ENCODE assay signal across 10 cellular contexts in genomic region chr21:34707876-34708325, GRCh38. TPM values are rescaled to one million over a fixed set of nuclear protein-coding genes. Genes with fewer than 3 reads are reported as not detected.
DNase-seq lines count a peak whose midpoint lies in the region; ATAC-seq lines count a peak whose summit lies in the region.
"Had no signal": no experiment of that assay in that cellular context is flagged by ENCODE, and none has a peak within 500 bp of the region (broad histone marks: within the 10 kb centered on the region; RNA-seq: fewer than 3 reads in every experiment).

No MANE protein-coding gene starts in this region.

- no peak overlapping the region for H3K27ac ChIP-seq in aorta (ENCODE audit: low read depth in 1 of 2, low read length in 2 of 2)
- H3K27ac ChIP-seq: A549 had no signal

- peaks cover 31% of the 10 kb centered on the region for H3K4me1 Mint-ChIP-seq in activated CD8-positive, alpha-beta T cell treated with anti-CD3 and anti-CD28 coated beads, Interleukin-2, amount 10 ng/mL, durations not matched to agents 7 days and 5 days (ENCODE audit: low read depth)
- peaks cover 20% of the 10 kb centered on the region for H3K4me1 Mint-ChIP-seq in stimulated activated effector memory CD8-positive, alpha-beta T cell treated with anti-CD3 and anti-CD28 coated beads, Interleukin-12 subunit alpha, Interleukin-12 subunit beta, amount 100 ng/mL, for 72 hours

- H3K9me3 Mint-ChIP-seq in activated CD8-positive, alpha-beta T cell treated with anti-CD3 and anti-CD28 coated beads, Interleukin-2, amount 10 ng/mL, durations not matched to agents 7 days and 5 days (ENCODE audit: insufficient read depth): no peaks in the 10 kb centered on the region
- H3K9me3 Mint-ChIP-seq in stimulated activated effector memory CD8-positive, alpha-beta T cell treated with anti-CD3 and anti-CD28 coated beads, Interleukin-12 subunit alpha, Interleukin-12 subunit beta, amount 100 ng/mL, for 72 hours: no peaks in the 10 kb centered on the region

- CTCF ChIA-PET in activated CD8-positive, alpha-beta T cell treated with anti-CD3 and anti-CD28 coated beads, Interleukin-2, amount 10 ng/mL, durations not matched to agents 7 days and 5 days (lab: Charles Lee): interaction anchor here (1.0 to 1.6 kb wide), 3 partner anchors 14 to 15 kb away, joined by 4 to 7 read pairs (median 5); no protein-coding TSS in a partner anchor

- H3K9me3 ChIP-seq in aorta (ENCODE audit: control insufficient read depth, low read length): no peaks in the 10 kb centered on the region
- H3K9me3 ChIP-seq: A549 had no signal

- POLR2A ChIA-PET in activated CD8-positive, alpha-beta T cell treated with anti-CD3 and anti-CD28 coated beads, Interleukin-2, amount 10 ng/mL, durations not matched to agents 7 days and 5 days (lab: Charles Lee): no interaction called here

- no peak overlapping the region for H3K4me3 ChIP-seq in aorta (ENCODE audit: low read length in 2 of 2)
- H3K4me3 ChIP-seq: A549, K562 had no signal

- no peaks in the 10 kb centered on the region for H3K36me3 ChIP-seq in aorta (ENCODE audit: control insufficient read depth in 1 of 2, insufficient read depth in 2 of 2, low read length in 1 of 2)

- peak overlapping the region; percentile 37 for H3K4me3 Mint-ChIP-seq in activated CD8-positive, alpha-beta T cell treated with anti-CD3 and anti-CD28 coated beads, Interleukin-2, amount 10 ng/mL, durations not matched to agents 7 days and 5 days
- no peak overlapping the region for H3K4me3 Mint-ChIP-seq in stimulated activated effector memory CD8-positive, alpha-beta T cell treated with anti-CD3 and anti-CD28 coated beads, Interleukin-12 subunit alpha, Interleukin-12 subunit beta, amount 100 ng/mL, for 72 hours

- WGBS in aorta, 2 donors: 86 to 90% methylated on average over 8 of the region's 8 CpGs

- no peaks in the 10 kb centered on the region for H3K4me1 ChIP-seq in aorta (ENCODE audit: control insufficient read depth in 1 of 2, insufficient read depth in 2 of 2, low read length in 2 of 2)
- H3K4me1 ChIP-seq: A549 had no signal

- peak; percentile 23 for DNase-seq in NCI-H748 (lab: John Stamatoyannopoulos, UW; ENCODE audit: unreplicated experiment)
- no peak for DNase-seq in NCI-H748 treated with DMSO at 0.1 percent for 48 hours (lab: John Stamatoyannopoulos, UW)
- peak; percentile 72 for DNase-seq in activated CD8-positive, alpha-beta T cell treated with anti-CD3 and anti-CD28 coated beads, Interleukin-2, amount 10 ng/mL, durations not matched to agents 7 days and 5 days
- peak; percentile 27 to 78 for DNase-seq in stimulated activated effector memory CD8-positive, alpha-beta T cell treated with anti-CD3 and anti-CD28 coated beads, Interleukin-12 subunit alpha, Interleukin-12 subunit beta, amount 100 ng/mL, for 72 hours (ENCODE audit: low spot score in 2 of 2)
- DNase-seq in GOT3 (lab: John Stamatoyannopoulos, UW): no peak
- DNase-seq in aorta: no peak
- DNase-seq in LoVo (ENCODE audit: low spot score): no peak

- no peaks in the 10 kb centered on the region for H3K27me3 ChIP-seq in aorta (ENCODE audit: control insufficient read depth in 1 of 2, insufficient read depth in 2 of 2, low read length in 1 of 2)

- intact Hi-C loops in aorta (cut with DNase I): no loop called here

- H3K27ac Mint-ChIP-seq in activated CD8-positive, alpha-beta T cell treated with anti-CD3 and anti-CD28 coated beads, Interleukin-2, amount 10 ng/mL, durations not matched to agents 7 days and 5 days: peak overlapping the region; percentile 75
- no peak overlapping the region for H3K27ac Mint-ChIP-seq in stimulated activated effector memory CD8-positive, alpha-beta T cell treated with anti-CD3 and anti-CD28 coated beads, Interleukin-12 subunit alpha, Interleukin-12 subunit beta, amount 100 ng/mL, for 72 hours

- H3K27me3 Mint-ChIP-seq in activated CD8-positive, alpha-beta T cell treated with anti-CD3 and anti-CD28 coated beads, Interleukin-2, amount 10 ng/mL, durations not matched to agents 7 days and 5 days (ENCODE audit: low read depth): peaks cover 18% of the 10 kb centered on the region

- ATAC-seq in HG03103 (IDR thresholded peaks at IDR 0.05; ENCODE audit: low read depth, unreplicated experiment) (peak; percentile 88), aorta (ENCODE audit: low FRiP score) (no peak)
- ATAC-seq in activated CD8-positive, alpha-beta T cell treated with anti-CD3 and anti-CD28 coated beads, Interleukin-2, amount 10 ng/mL, durations not matched to agents 7 days and 5 days: peak; percentile 86
- ATAC-seq in stimulated activated effector memory CD8-positive, alpha-beta T cell treated with anti-CD3 and anti-CD28 coated beads, Interleukin-12 subunit alpha, Interleukin-12 subunit beta, amount 100 ng/mL, for 72 hours: peak; percentile 99
- ATAC-seq: A549, K562 had no signal

- H3K36me3 Mint-ChIP-seq in activated CD8-positive, alpha-beta T cell treated with anti-CD3 and anti-CD28 coated beads, Interleukin-2, amount 10 ng/mL, durations not matched to agents 7 days and 5 days (ENCODE audit: low read depth): no peaks in the 10 kb centered on the region
- no peaks in the 10 kb centered on the region for H3K36me3 Mint-ChIP-seq in stimulated activated effector memory CD8-positive, alpha-beta T cell treated with anti-CD3 and anti-CD28 coated beads, Interleukin-12 subunit alpha, Interleukin-12 subunit beta, amount 100 ng/mL, for 72 hours

RNA-seq across cellular contexts. Expression of gene CLIC6, which starts 39.1 kb away (rescaled TPM):
- under 1 TPM; 0.08 to 0.21 TPM for total RNA-seq in activated CD8-positive, alpha-beta T cell treated with anti-CD3 and anti-CD28 coated beads, Interleukin-2, amount 10 ng/mL, durations not matched to agents 7 days and 5 days
- total RNA-seq in aorta: 1 to 10 TPM; 3.0 to 7.7 TPM
- polyA plus RNA-seq in aorta: 1 to 10 TPM; 1.4 to 2.3 TPM
- total RNA-seq: K562 had no signal
- polyA plus RNA-seq: K562 had no signal

Comparison
In these comparisons a context has a peak if more than half of its experiments do, and no peak if none do; other contexts are left out.
1. DNase-seq: peak in NCI-H748 (single experiment), activated CD8-positive, alpha-beta T cell treated with anti-CD3 and anti-CD28 coated beads, Interleukin-2, amount 10 ng/mL, durations not matched to agents 7 days and 5 days (single experiment) and stimulated activated effector memory CD8-positive, alpha-beta T cell treated with anti-CD3 and anti-CD28 coated beads, Interleukin-12 subunit alpha, Interleukin-12 subunit beta, amount 100 ng/mL, for 72 hours (2 of 2); none in NCI-H748 treated with DMSO at 0.1 percent for 48 hours (single experiment), GOT3 (single experiment), aorta (0 of 2) and LoVo (single experiment).